ENCODE assay signal across 2 cellular contexts in the genomic region with DNA sequence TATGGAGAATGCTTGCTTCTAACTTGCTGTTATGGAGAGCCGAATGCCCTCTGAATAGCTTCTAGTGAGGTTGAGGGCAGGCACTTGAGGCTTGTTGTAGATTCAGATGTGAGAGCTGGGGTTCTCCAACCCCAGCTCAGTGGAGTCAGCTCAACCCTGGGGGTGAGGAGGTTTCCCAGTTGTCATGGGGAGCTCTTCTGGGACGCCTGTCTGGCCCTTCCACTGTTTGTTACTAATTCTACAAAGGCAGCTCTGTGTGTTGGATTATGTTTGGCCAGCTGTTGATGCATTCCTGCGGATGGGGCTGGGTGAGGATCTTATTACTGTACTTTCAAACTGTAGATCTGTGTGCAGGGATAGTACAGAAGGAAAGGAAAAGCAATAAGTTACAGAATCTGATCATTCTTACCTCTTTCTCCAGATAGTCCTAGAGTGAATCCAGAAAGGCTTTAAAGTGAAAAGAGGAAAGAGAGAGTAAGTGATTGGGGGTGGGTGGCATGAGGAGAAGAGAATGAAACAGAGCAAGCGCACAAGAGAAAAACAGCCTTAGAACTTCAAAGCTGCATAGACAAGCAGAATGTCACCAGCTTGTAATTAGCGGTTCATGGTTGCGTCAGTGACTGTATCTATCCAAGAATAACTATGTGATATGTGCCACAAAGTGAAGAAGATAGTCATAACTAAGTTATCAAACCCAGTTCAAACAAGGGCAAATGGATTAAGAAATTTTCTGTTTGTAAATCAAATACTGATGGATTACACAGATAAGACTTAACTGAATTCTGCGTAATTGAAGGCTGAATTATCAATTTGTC.
TF ChIP-seq lines count a peak whose summit lies in the region.

No MANE protein-coding gene starts in this region.

TF ChIP-seq in IMR-90, 13 proteins besides CTCF, POLR2A, EP300 and RAD21 (continued from another document):
- TF ChIP-seq, protein P1, sequence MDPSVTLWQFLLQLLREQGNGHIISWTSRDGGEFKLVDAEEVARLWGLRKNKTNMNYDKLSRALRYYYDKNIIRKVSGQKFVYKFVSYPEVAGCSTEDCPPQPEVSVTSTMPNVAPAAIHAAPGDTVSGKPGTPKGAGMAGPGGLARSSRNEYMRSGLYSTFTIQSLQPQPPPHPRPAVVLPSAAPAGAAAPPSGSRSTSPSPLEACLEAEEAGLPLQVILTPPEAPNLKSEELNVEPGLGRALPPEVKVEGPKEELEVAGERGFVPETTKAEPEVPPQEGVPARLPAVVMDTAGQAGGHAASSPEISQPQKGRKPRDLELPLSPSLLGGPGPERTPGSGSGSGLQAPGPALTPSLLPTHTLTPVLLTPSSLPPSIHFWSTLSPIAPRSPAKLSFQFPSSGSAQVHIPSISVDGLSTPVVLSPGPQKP (IDR thresholded peaks at IDR 0.05; ENCODE audit: borderline replicate concordance, low read depth, low read length): no peak
- TF ChIP-seq MAZ (IDR thresholded peaks at IDR 0.05; ENCODE audit: borderline replicate concordance, low read depth, low read length): peak; percentile 100

TF ChIP-seq in SK-N-SH, 30 proteins besides CTCF, POLR2A, EP300 and RAD21:
- TF ChIP-seq REST (IDR thresholded peaks at IDR 0.05; ENCODE audit: low read depth, low read length): no peak
- TF ChIP-seq IRF3 (IDR thresholded peaks at IDR 0.05; ENCODE audit: low read depth, low read length): no peak
- no peak for TF ChIP-seq CHD2 (IDR thresholded peaks at IDR 0.05; ENCODE audit: low read length, partially characterized antibody)
- TF ChIP-seq SIN3A (IDR thresholded peaks at IDR 0.05; ENCODE audit: borderline replicate concordance, low read depth, low read length): peak; percentile 66; the same call in 1 of the 2 replicates
- TF ChIP-seq TAF1 (IDR thresholded peaks at IDR 0.05; ENCODE audit: borderline replicate concordance, low read depth, low read length): 0 out of 2 replicates have a peak, but pooled peaks have one; percentile 49
- no peak for TF ChIP-seq USF1 (IDR thresholded peaks at IDR 0.05; ENCODE audit: borderline replicate concordance, low read depth)
- no peak for TF ChIP-seq YY1 (IDR thresholded peaks at IDR 0.05; ENCODE audit: low read depth)
- 0 out of 2 replicates have a peak, but pooled peaks have one; percentile 8 for TF ChIP-seq RXRA (IDR thresholded peaks at IDR 0.05; ENCODE audit: borderline replicate concordance, low read depth)
- TF ChIP-seq MEF2A (IDR thresholded peaks at IDR 0.05; ENCODE audit: borderline replicate concordance, low read depth): no peak
- 0 out of 2 replicates have a peak, but pooled peaks have one; percentile 38 for TF ChIP-seq GATA2 (CRISPR knock-in tag; IDR thresholded peaks at IDR 0.05)
- peak; percentile 84 for TF ChIP-seq TCF12 (IDR thresholded peaks at IDR 0.05)
- TF ChIP-seq MXI1 (IDR thresholded peaks at IDR 0.05; ENCODE audit: low read depth, low read length): 0 out of 2 replicates have a peak, but pooled peaks have one; percentile 42
- no peak; the same call in 1 of the 2 replicates for TF ChIP-seq RFX5 (IDR thresholded peaks at IDR 0.05; ENCODE audit: low read length)
- TF ChIP-seq POLR2AphosphoS5 (IDR thresholded peaks at IDR 0.05; ENCODE audit: low read depth, low read length): peak; percentile 46
- TF ChIP-seq, protein P2, sequence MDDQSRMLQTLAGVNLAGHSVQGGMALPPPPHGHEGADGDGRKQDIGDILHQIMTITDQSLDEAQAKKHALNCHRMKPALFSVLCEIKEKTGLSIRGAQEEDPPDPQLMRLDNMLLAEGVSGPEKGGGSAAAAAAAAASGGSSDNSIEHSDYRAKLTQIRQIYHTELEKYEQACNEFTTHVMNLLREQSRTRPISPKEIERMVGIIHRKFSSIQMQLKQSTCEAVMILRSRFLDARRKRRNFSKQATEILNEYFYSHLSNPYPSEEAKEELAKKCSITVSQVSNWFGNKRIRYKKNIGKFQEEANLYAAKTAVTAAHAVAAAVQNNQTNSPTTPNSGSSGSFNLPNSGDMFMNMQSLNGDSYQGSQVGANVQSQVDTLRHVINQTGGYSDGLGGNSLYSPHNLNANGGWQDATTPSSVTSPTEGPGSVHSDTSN (IDR thresholded peaks at IDR 0.05): peak; percentile 63
- no peak for TF ChIP-seq SMC3 (IDR thresholded peaks at IDR 0.05; ENCODE audit: low read depth, low read length)
- TF ChIP-seq, protein P3, sequence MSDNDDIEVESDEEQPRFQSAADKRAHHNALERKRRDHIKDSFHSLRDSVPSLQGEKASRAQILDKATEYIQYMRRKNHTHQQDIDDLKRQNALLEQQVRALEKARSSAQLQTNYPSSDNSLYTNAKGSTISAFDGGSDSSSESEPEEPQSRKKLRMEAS (IDR thresholded peaks at IDR 0.05; ENCODE audit: low read depth): peak; percentile 27; the same call in 1 of the 2 replicates
- no peak for TF ChIP-seq FOXM1 (IDR thresholded peaks at IDR 0.05; ENCODE audit: low read depth)
- TF ChIP-seq NFIC (IDR thresholded peaks at IDR 0.05; ENCODE audit: borderline replicate concordance): peak; percentile 15; the same call in 1 of the 2 replicates
- TF ChIP-seq ZBTB33 (IDR thresholded peaks at IDR 0.05; ENCODE audit: borderline replicate concordance, low read depth): no peak
- no peak for TF ChIP-seq NRF1 (IDR thresholded peaks at IDR 0.05; ENCODE audit: low read depth, low read length)
- TF ChIP-seq TEAD4 (IDR thresholded peaks at IDR 0.05; ENCODE audit: borderline replicate concordance, insufficient read depth): peak; percentile 69; the same call in 1 of the 2 replicates
- TF ChIP-seq GABPA (IDR thresholded peaks at IDR 0.05; ENCODE audit: low read depth): no peak
- no peak for TF ChIP-seq USF2 (IDR thresholded peaks at IDR 0.05; ENCODE audit: borderline replicate concordance, low read depth, low read length)
- peak; percentile 38; the same call in 1 of the 2 replicates for TF ChIP-seq JUND (IDR thresholded peaks at IDR 0.05)
- 0 out of 2 replicates have a peak, but pooled peaks have one; percentile 6 for TF ChIP-seq RCOR1 (IDR thresholded peaks at IDR 0.05; ENCODE audit: low read length)
- no peak for TF ChIP-seq ELF1 (IDR thresholded peaks at IDR 0.05)
- TF ChIP-seq EZH2phosphoT487 (IDR thresholded peaks at IDR 0.05; ENCODE audit: borderline replicate concordance, low read depth): no peak
TF ChIP-seq in SK-N-SH: peak in this region for 13.
